Comparison of ENCODE assay signal across 2 cellular contexts in genomic region chr16:549544-550263, GRCh38.
TF ChIP-seq lines count a peak whose summit lies in the region.

No MANE protein-coding gene starts in this region.

TF ChIP-seq in HCT116, 20 proteins besides CTCF, POLR2A, EP300 and RAD21:
- TF ChIP-seq MAX (IDR thresholded peaks at IDR 0.05), result no peak
- no peak for TF ChIP-seq FOSL1 (IDR thresholded peaks at IDR 0.05; ENCODE audit: low read depth)
- TF ChIP-seq, protein P1, sequence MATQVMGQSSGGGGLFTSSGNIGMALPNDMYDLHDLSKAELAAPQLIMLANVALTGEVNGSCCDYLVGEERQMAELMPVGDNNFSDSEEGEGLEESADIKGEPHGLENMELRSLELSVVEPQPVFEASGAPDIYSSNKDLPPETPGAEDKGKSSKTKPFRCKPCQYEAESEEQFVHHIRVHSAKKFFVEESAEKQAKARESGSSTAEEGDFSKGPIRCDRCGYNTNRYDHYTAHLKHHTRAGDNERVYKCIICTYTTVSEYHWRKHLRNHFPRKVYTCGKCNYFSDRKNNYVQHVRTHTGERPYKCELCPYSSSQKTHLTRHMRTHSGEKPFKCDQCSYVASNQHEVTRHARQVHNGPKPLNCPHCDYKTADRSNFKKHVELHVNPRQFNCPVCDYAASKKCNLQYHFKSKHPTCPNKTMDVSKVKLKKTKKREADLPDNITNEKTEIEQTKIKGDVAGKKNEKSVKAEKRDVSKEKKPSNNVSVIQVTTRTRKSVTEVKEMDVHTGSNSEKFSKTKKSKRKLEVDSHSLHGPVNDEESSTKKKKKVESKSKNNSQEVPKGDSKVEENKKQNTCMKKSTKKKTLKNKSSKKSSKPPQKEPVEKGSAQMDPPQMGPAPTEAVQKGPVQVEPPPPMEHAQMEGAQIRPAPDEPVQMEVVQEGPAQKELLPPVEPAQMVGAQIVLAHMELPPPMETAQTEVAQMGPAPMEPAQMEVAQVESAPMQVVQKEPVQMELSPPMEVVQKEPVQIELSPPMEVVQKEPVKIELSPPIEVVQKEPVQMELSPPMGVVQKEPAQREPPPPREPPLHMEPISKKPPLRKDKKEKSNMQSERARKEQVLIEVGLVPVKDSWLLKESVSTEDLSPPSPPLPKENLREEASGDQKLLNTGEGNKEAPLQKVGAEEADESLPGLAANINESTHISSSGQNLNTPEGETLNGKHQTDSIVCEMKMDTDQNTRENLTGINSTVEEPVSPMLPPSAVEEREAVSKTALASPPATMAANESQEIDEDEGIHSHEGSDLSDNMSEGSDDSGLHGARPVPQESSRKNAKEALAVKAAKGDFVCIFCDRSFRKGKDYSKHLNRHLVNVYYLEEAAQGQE (IDR thresholded peaks at IDR 0.05; ENCODE audit: low read depth), result no peak
- no peak for TF ChIP-seq EGR1 (IDR thresholded peaks at IDR 0.05; ENCODE audit: low read depth)
- TF ChIP-seq SP1 (IDR thresholded peaks at IDR 0.05; ENCODE audit: low read depth), result no peak
- TF ChIP-seq CBX3 (IDR thresholded peaks at IDR 0.05; ENCODE audit: low read depth), result no peak
- no peak for TF ChIP-seq POLR2AphosphoS5 (IDR thresholded peaks at IDR 0.05; ENCODE audit: low read depth, low read length)
- TF ChIP-seq ZNF274 (IDR thresholded peaks at IDR 0.05; ENCODE audit: low read depth, low read length), result no peak
- TF ChIP-seq ELF1 (IDR thresholded peaks at IDR 0.05; ENCODE audit: borderline replicate concordance, low read depth), result no peak
- TF ChIP-seq, protein P2, sequence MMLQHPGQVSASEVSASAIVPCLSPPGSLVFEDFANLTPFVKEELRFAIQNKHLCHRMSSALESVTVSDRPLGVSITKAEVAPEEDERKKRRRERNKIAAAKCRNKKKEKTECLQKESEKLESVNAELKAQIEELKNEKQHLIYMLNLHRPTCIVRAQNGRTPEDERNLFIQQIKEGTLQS (IDR thresholded peaks at IDR 0.05), result no peak
- TF ChIP-seq TCF7L2 (IDR thresholded peaks at IDR 0.05; ENCODE audit: borderline replicate concordance, extremely low read depth, insufficient read depth, insufficient read length), result no peak
- no peak for TF ChIP-seq EZH2phosphoT487 (IDR thresholded peaks at IDR 0.05; ENCODE audit: borderline replicate concordance)
- TF ChIP-seq ZFX (IDR thresholded peaks at IDR 0.05), result no peak

TF ChIP-seq in K562, 482 proteins besides CTCF, POLR2A, EP300 and RAD21:
- TF ChIP-seq ZKSCAN8 (CRISPR knock-in tag; IDR thresholded peaks at IDR 0.05) (no peak), POLR2G (IDR thresholded peaks at IDR 0.05; ENCODE audit: low read depth, low read length) (peak; percentile 5; the same call in 1 of the 2 replicates)
- TF ChIP-seq, protein P3, sequence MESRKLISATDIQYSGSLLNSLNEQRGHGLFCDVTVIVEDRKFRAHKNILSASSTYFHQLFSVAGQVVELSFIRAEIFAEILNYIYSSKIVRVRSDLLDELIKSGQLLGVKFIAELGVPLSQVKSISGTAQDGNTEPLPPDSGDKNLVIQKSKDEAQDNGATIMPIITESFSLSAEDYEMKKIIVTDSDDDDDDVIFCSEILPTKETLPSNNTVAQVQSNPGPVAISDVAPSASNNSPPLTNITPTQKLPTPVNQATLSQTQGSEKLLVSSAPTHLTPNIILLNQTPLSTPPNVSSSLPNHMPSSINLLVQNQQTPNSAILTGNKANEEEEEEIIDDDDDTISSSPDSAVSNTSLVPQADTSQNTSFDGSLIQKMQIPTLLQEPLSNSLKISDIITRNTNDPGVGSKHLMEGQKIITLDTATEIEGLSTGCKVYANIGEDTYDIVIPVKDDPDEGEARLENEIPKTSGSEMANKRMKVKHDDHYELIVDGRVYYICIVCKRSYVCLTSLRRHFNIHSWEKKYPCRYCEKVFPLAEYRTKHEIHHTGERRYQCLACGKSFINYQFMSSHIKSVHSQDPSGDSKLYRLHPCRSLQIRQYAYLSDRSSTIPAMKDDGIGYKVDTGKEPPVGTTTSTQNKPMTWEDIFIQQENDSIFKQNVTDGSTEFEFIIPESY (CRISPR knock-in tag; IDR thresholded peaks at IDR 0.05), result peak; percentile 96
- TF ChIP-seq, protein P4, sequence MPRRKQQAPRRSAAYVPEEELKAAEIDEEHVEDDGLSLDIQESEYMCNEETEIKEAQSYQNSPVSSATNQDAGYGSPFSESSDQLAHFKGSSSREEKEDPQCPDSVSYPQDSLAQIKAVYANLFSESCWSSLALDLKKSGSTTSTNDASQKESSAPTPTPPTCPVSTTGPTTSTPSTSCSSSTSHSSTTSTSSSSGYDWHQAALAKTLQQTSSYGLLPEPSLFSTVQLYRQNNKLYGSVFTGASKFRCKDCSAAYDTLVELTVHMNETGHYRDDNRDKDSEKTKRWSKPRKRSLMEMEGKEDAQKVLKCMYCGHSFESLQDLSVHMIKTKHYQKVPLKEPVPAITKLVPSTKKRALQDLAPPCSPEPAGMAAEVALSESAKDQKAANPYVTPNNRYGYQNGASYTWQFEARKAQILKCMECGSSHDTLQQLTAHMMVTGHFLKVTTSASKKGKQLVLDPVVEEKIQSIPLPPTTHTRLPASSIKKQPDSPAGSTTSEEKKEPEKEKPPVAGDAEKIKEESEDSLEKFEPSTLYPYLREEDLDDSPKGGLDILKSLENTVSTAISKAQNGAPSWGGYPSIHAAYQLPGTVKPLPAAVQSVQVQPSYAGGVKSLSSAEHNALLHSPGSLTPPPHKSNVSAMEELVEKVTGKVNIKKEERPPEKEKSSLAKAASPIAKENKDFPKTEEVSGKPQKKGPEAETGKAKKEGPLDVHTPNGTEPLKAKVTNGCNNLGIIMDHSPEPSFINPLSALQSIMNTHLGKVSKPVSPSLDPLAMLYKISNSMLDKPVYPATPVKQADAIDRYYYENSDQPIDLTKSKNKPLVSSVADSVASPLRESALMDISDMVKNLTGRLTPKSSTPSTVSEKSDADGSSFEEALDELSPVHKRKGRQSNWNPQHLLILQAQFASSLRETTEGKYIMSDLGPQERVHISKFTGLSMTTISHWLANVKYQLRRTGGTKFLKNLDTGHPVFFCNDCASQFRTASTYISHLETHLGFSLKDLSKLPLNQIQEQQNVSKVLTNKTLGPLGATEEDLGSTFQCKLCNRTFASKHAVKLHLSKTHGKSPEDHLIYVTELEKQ (CRISPR knock-in tag; IDR thresholded peaks at IDR 0.05), result no peak
TF ChIP-seq in K562: peak in this region for 2.
